Comparison of ENCODE assay signal across 8 cellular contexts in genomic region chr6:121106962-121107361, GRCh38.
"Had no signal": no experiment of that assay in that cellular context is flagged by ENCODE, and none has a peak within 500 bp of the region (broad histone marks: within the 10 kb centered on the region; RNA-seq: fewer than 3 reads in every experiment).

No MANE protein-coding gene starts in this region.

- H3K36me3 ChIP-seq: HAP-1 had no signal

- ATAC-seq: HCT116, HepG2 had no signal

- FAIRE-seq: HepG2 had no signal

- H3K9me3 ChIP-seq: HAP-1 had no signal

- DNase-seq: GM23248, GOT3, H7, HFFc6 had no signal

- H3K9ac ChIP-seq: GM23248 had no signal

- H2AFZ ChIP-seq: GM23248 had no signal

- H3K27ac ChIP-seq: GM23248, HL-60 had no signal

- H3K4me3 ChIP-seq: GM23248, HAP-1 had no signal
